ENCODE assay signal across 20 cellular contexts in the genomic region with DNA sequence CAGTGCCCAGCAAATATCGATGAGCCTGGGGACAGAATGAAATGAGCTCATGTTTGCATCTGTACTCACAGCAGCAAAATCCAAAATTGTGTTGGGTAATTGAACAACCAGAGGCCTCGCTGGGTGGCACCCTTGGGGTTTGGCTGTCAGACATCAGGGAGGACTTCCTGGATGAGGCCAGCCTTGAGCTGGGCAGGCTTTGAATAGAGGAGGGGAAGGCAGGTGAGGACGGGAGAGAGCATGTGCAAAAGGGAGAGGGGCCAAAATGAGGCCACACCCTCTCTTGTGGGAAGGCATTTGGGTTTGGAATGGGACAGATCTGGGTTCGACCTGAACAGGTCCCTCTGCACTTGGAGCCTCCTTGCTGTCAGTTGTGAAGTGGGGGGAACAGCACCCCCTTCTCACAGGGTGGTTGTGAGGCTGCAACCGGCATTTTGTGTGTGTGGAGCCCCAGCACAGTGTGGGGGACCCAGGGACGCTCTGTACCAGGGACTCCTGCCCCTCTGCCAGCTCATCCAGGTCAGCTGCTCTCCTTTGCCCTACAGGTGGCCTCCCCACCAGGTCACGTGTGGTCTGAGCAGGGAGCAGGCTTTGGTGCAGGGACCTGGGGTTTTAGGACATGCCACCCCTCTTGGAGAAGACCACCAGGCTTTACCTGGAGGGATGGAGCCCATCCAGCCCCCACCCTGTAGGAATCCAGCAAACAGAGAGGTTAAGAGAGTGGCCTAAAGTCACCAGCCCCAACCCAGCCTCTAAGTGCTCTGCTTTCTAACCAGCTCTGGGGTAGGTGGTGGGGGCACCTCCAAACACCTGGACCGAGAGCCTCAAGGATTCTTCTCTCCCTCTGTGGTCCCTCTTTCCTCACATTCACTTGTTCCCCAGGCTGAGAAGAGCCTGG.
DNase-seq lines count a peak whose midpoint lies in the region; ATAC-seq and TF ChIP-seq lines count a peak whose summit lies in the region.
"Had no signal": no experiment of that assay in that cellular context is flagged by ENCODE, and none has a peak within 500 bp of the region (broad histone marks: within the 10 kb centered on the region; RNA-seq: fewer than 3 reads in every experiment).

No MANE protein-coding gene starts in this region.

- TF ChIP-seq POLR2A in vagina (IDR thresholded peaks at IDR 0.05) (no peak), GM18505 (IDR thresholded peaks at IDR 0.05; ENCODE audit: borderline replicate concordance, extremely low read depth, insufficient read depth, insufficient read length) (no peak)

- H3K27me3 Mint-ChIP-seq in activated CD8-positive, alpha-beta memory T cell treated with anti-CD3 and anti-CD28 coated beads, Interleukin-2, amount 10 ng/mL, durations not matched to agents 7 days and 5 days, result peaks cover 2% of the 10 kb centered on the region
- peaks cover 34% of the 10 kb centered on the region for H3K27me3 Mint-ChIP-seq in nephron (ENCODE audit: low read depth)

- intact Hi-C loops in vagina (cut with DNase I), result no loop called here
- intact Hi-C loops in Right ventricle myocardium inferior (cut with DNase I), result no loop called here

- no peak for ATAC-seq in activated CD8-positive, alpha-beta memory T cell treated with anti-CD3 and anti-CD28 coated beads, Interleukin-2, amount 10 ng/mL, durations not matched to agents 7 days and 5 days
- ATAC-seq in Right ventricle myocardium inferior, result no peak
- ATAC-seq in GM18505 (IDR thresholded peaks at IDR 0.05; ENCODE audit: unreplicated experiment), result no peak

- H3K4me3 Mint-ChIP-seq in activated CD8-positive, alpha-beta memory T cell treated with anti-CD3 and anti-CD28 coated beads, Interleukin-2, amount 10 ng/mL, durations not matched to agents 7 days and 5 days, result no peak overlapping the region
- no peak overlapping the region for H3K4me3 Mint-ChIP-seq in nephron
- H3K4me3 Mint-ChIP-seq: CD4-positive, alpha-beta T cell; IgD-negative memory B cell had no signal

- no peaks in the 10 kb centered on the region for H3K4me1 Mint-ChIP-seq in activated CD8-positive, alpha-beta memory T cell treated with anti-CD3 and anti-CD28 coated beads, Interleukin-2, amount 10 ng/mL, durations not matched to agents 7 days and 5 days
- no peaks in the 10 kb centered on the region for H3K4me1 Mint-ChIP-seq in nephron
- H3K4me1 Mint-ChIP-seq: IgD-negative memory B cell had no signal

- CTCF ChIA-PET in activated CD8-positive, alpha-beta memory T cell treated with anti-CD3 and anti-CD28 coated beads, Interleukin-2, amount 10 ng/mL, durations not matched to agents 7 days and 5 days (lab: Charles Lee), result no interaction called here

- H3K36me3 ChIP-seq in vagina, result no peaks in the 10 kb centered on the region
- H3K36me3 ChIP-seq: MG63 had no signal

- H3K4me3 ChIP-seq in vagina, result no peak overlapping the region
- H3K4me3 ChIP-seq: MG63 had no signal

- H3K27ac ChIP-seq in vagina, result no peak overlapping the region
- H3K27ac ChIP-seq: HL-60 had no signal

- H3K9me3 Mint-ChIP-seq in activated CD8-positive, alpha-beta memory T cell treated with anti-CD3 and anti-CD28 coated beads, Interleukin-2, amount 10 ng/mL, durations not matched to agents 7 days and 5 days (ENCODE audit: low read depth), result no peaks in the 10 kb centered on the region
- H3K9me3 Mint-ChIP-seq in nephron, result no peaks in the 10 kb centered on the region
- H3K9me3 Mint-ChIP-seq: CD4-positive, alpha-beta T cell had no signal

- no peaks in the 10 kb centered on the region for H3K27me3 ChIP-seq in vagina
- H3K27me3 ChIP-seq: MG63 had no signal

- H3K36me3 Mint-ChIP-seq in activated CD8-positive, alpha-beta memory T cell treated with anti-CD3 and anti-CD28 coated beads, Interleukin-2, amount 10 ng/mL, durations not matched to agents 7 days and 5 days, result no peaks in the 10 kb centered on the region
- H3K36me3 Mint-ChIP-seq in nephron (ENCODE audit: low read depth), result no peaks in the 10 kb centered on the region
- H3K36me3 Mint-ChIP-seq: IgD-negative memory B cell had no signal

- H3K9me3 ChIP-seq in vagina, result no peaks in the 10 kb centered on the region
- H3K9me3 ChIP-seq: Caco-2, MG63 had no signal

- no peak overlapping the region for H3K27ac Mint-ChIP-seq in activated CD8-positive, alpha-beta memory T cell treated with anti-CD3 and anti-CD28 coated beads, Interleukin-2, amount 10 ng/mL, durations not matched to agents 7 days and 5 days
- peak overlapping the region in 2 of 3 experiments; percentile 52 to 78 for H3K27ac Mint-ChIP-seq in nephron
- H3K27ac Mint-ChIP-seq: CD4-positive, alpha-beta T cell; IgD-negative memory B cell had no signal

- TF ChIP-seq CTCF in nephron (IDR thresholded peaks at IDR 0.05; ENCODE audit: unreplicated experiment in 3 of 3) (no peak), vagina (IDR thresholded peaks at IDR 0.05) (no peak)

- no peaks in the 10 kb centered on the region for H3K4me1 ChIP-seq in vagina
- H3K4me1 ChIP-seq: Caco-2 had no signal

- DNase-seq in activated CD8-positive, alpha-beta memory T cell treated with anti-CD3 and anti-CD28 coated beads, Interleukin-2, amount 10 ng/mL, durations not matched to agents 7 days and 5 days, result peak; percentile 32
- no peak for DNase-seq in activated CD8-positive, alpha-beta memory T cell treated with anti-CD3 and anti-CD28 coated beads for 24 hours
- DNase-seq in ecto neural progenitor cell (ENCODE audit: low spot score) (peak; percentile 36), vagina (ENCODE audit: extremely low spot score in 2 of 2) (peak; percentile 29 to 79), NCI-H526 (lab: John Stamatoyannopoulos, UW) (no peak), Right ventricle myocardium inferior (ENCODE audit: missing footprints) (no peak)
- DNase-seq: Caco-2; CD4-positive, alpha-beta T cell; Kasumi-1; MG63; NCI-H1048; NCI-H1436 treated with DMSO at 0.1 percent for 48 hours; NCI-H2029 treated with DMSO at 0.1 percent for 48 hours; NCI-H2171; NCI-H526 treated with DMSO at 0.1 percent for 48 hours; SHP77 treated with DMSO at 0.1 percent for 48 hours had no signal

Comparison
In these comparisons a context has a peak if more than half of its experiments do, and no peak if none do; other contexts are left out.
1. DNase-seq: peak in activated CD8-positive, alpha-beta memory T cell treated with anti-CD3 and anti-CD28 coated beads, Interleukin-2, amount 10 ng/mL, durations not matched to agents 7 days and 5 days (single experiment), ecto neural progenitor cell (single experiment) and vagina (2 of 2); none in activated CD8-positive, alpha-beta memory T cell treated with anti-CD3 and anti-CD28 coated beads for 24 hours (single experiment), NCI-H526 (0 of 2) and Right ventricle myocardium inferior (single experiment).